25 cellular contexts compared by ENCODE assay signal in the genomic region with DNA sequence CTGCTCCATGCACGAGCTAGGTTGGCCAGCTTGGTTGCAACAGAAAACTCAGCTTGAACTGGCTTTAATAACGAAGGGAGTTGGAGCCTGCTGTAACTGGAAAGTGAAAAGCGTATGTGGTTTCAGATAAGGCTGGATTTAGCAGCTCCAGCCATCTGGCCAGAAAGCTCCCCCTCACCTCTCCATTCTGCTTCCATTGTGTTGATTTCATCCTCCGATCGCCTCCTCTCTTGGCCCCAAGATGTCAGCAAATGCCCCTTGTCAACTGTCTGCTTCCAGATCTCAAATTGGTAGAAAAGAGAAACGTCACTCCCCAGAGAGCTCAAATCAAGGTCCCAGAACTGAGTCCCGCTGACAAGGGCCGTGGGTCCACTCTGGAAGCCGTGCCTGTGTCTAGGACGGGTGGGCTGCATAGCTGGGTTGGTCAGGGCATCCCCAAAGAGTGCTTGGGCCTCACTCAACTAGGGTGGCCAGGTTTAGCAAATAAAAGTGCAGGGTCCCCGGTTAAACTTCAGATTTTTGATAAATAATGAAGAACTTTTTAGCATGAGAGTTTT.
"Had no signal": no experiment of that assay in that cellular context is flagged by ENCODE, and none has a peak within 500 bp of the region (broad histone marks: within the 10 kb centered on the region; RNA-seq: fewer than 3 reads in every experiment).

No MANE protein-coding gene starts in this region.

- H3K27me3 ChIP-seq: SJSA1 had no signal

- H3K4me3 Mint-ChIP-seq: activated CD4-positive, alpha-beta memory T cell treated with anti-CD3 and anti-CD28 coated beads for 36 hours; activated CD4-positive, alpha-beta T cell treated with anti-CD3 and anti-CD28 coated beads, Interleukin-2, amount 10 ng/mL, durations not matched to agents 7 days and 5 days; activated naive CD4-positive, alpha-beta T cell treated with anti-CD3 and anti-CD28 coated beads for 36 hours; activated naive CD8-positive, alpha-beta T cell; activated T-cell treated with anti-CD3 and anti-CD28 coated beads, Interleukin-2, amount 50 U/mL, for 4 hours; brain; central memory CD8-positive, alpha-beta T cell; T-helper 17 cell had no signal

- H3K27ac Mint-ChIP-seq: activated CD4-positive, alpha-beta memory T cell treated with anti-CD3 and anti-CD28 coated beads for 36 hours; activated CD4-positive, alpha-beta T cell treated with anti-CD3 and anti-CD28 coated beads, Interleukin-2, amount 10 ng/mL, durations not matched to agents 7 days and 5 days; activated naive CD4-positive, alpha-beta T cell treated with anti-CD3 and anti-CD28 coated beads for 36 hours; activated naive CD8-positive, alpha-beta T cell; T-helper 17 cell had no signal

- H3K27me3 Mint-ChIP-seq: activated CD4-positive, alpha-beta T cell treated with anti-CD3 and anti-CD28 coated beads, Interleukin-2, amount 10 ng/mL, durations not matched to agents 7 days and 5 days; activated naive CD8-positive, alpha-beta T cell had no signal

- H3K4me1 Mint-ChIP-seq: activated CD4-positive, alpha-beta T cell treated with anti-CD3 and anti-CD28 coated beads, Interleukin-2, amount 10 ng/mL, durations not matched to agents 7 days and 5 days; central memory CD8-positive, alpha-beta T cell; T-helper 17 cell had no signal

- H3K36me3 ChIP-seq: SJSA1 had no signal

- H3K36me3 Mint-ChIP-seq: activated CD4-positive, alpha-beta memory T cell treated with anti-CD3 and anti-CD28 coated beads for 36 hours; activated naive CD8-positive, alpha-beta T cell; brain had no signal

- H3K9me3 ChIP-seq: SJSA1 had no signal

- H3K27ac ChIP-seq: SJSA1 had no signal

- ATAC-seq: activated T-cell treated with anti-CD3 and anti-CD28 coated beads, Interleukin-2, amount 50 U/mL, for 4 hours; Panc1; T-helper 17 cell had no signal

- DNase-seq: activated CD4-positive, alpha-beta memory T cell treated with anti-CD3 and anti-CD28 coated beads for 36 hours; activated CD4-positive, alpha-beta T cell treated with anti-CD3 and anti-CD28 coated beads, Interleukin-2, amount 10 ng/mL, durations not matched to agents 7 days and 5 days; activated CD4-positive, CD25-positive, alpha-beta regulatory T cell; activated CD8-positive, alpha-beta memory T cell treated with anti-CD3 and anti-CD28 coated beads for 24 hours; activated gamma-delta T cell; activated naive CD4-positive, alpha-beta T cell treated with anti-CD3 and anti-CD28 coated beads for 36 hours; activated T-cell treated with anti-CD3 and anti-CD28 coated beads, Interleukin-2, amount 50 U/mL, for 4 hours; amygdala; Karpas-422; MM.1S; NCI-H1105; NCI-H1436; NCI-H1694 treated with DMSO at 0.1 percent for 48 hours; NCI-H2029 treated with DMSO at 0.1 percent for 48 hours; NCI-H345; NCI-H510A; RPMI8226; SHP77; T-helper 17 cell; T-helper 9 cell had no signal

- H3K9me3 Mint-ChIP-seq: activated CD4-positive, alpha-beta memory T cell treated with anti-CD3 and anti-CD28 coated beads for 36 hours; activated CD4-positive, alpha-beta T cell treated with anti-CD3 and anti-CD28 coated beads, Interleukin-2, amount 10 ng/mL, durations not matched to agents 7 days and 5 days; activated naive CD4-positive, alpha-beta T cell treated with anti-CD3 and anti-CD28 coated beads for 36 hours; activated T-cell treated with anti-CD3 and anti-CD28 coated beads, Interleukin-2, amount 50 U/mL, for 4 hours; brain; central memory CD8-positive, alpha-beta T cell had no signal

- H3K4me3 ChIP-seq: SJSA1 had no signal

- H3K4me1 ChIP-seq: SJSA1 had no signal
